9 cellular contexts compared by ENCODE assay signal in the genomic region with DNA sequence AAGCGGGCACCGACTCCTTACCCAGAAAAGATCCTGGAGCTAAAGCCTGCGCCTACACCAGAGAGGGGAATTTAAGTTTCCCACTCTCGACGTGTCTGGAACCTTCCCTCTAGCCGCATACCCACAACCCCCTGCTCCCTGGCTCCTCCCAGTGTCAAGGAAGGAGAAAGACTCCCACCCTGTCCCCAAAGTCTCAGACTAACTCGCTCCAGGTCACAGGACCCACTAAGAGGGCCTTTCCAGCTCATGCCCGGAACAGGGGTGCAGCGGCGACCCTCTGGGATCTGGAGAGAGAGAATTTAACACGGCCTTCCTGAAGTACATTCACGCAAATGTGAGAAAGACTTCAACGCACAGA. TPM values are rescaled to one million over a fixed set of nuclear protein-coding genes. Genes with fewer than 3 reads are reported as not detected.
A peak's percentile ranks its signal among the peaks of the same experiment; 100 is the strongest.
DNase-seq lines count a peak whose midpoint lies in the region; ATAC-seq, FAIRE-seq and TF ChIP-seq lines count a peak whose summit lies in the region.
"Had no signal": no experiment of that assay in that cellular context is flagged by ENCODE, and none has a peak within 500 bp of the region (broad histone marks: within the 10 kb centered on the region; RNA-seq: fewer than 3 reads in every experiment).

No MANE protein-coding gene starts in this region.

- no peak for TF ChIP-seq CTCF in A549 (IDR thresholded peaks at IDR 0.05)
- TF ChIP-seq CTCF in mucosa of descending colon (IDR thresholded peaks at IDR 0.05), result no peak

- FAIRE-seq in A549 (lab: Jason Lieb, UNC), result no peak

- no peak for TF ChIP-seq RAD21 in A549 (conservative IDR thresholded peaks at IDR 0.05 in 1 of 2, IDR thresholded peaks at IDR 0.05 in 1 of 2)

- H3K4me3 ChIP-seq in A549 (peak overlapping the region; percentile 27; the same call in 1 of the 3 replicates), mucosa of descending colon (no peak overlapping the region)

- CTCF ChIA-PET in A549 (lab: Yijun Ruan, JAX), result interaction anchor here (1.1 to 1.5 kb wide), 2 partner anchors 134 to 403 kb away, joined by 3 to 5 read pairs; no protein-coding TSS in a partner anchor

- peak overlapping the region; percentile 72 for H3K4me2 ChIP-seq in A549

- TF ChIP-seq POLR2A in A549 (IDR thresholded peaks at IDR 0.05; ENCODE audit: low read length), result no peak

- ATAC-seq in A549, result peak in 1 of 2 experiments; percentile 9; a peak in 1 of 6 replicates
- peak; percentile 32 for ATAC-seq in HG02798 (IDR thresholded peaks at IDR 0.05; ENCODE audit: poor library complexity, unreplicated experiment)
- ATAC-seq in mucosa of descending colon, result peak; percentile 31
- no peak for ATAC-seq in GM18517 (IDR thresholded peaks at IDR 0.05; ENCODE audit: unreplicated experiment)

- POLR2A ChIA-PET in A549 (lab: Yijun Ruan, JAX), result no interaction called here

- no peak overlapping the region for H3K27ac ChIP-seq in A549
- H3K27ac ChIP-seq in cingulate gyrus (ENCODE audit: low read depth, low read length), result peak overlapping the region; percentile 19

- H3K36me3 ChIP-seq in mucosa of descending colon (ENCODE audit: low read depth), result no peaks in the 10 kb centered on the region

- H3K9me3 ChIP-seq in A549 (no peaks in the 10 kb centered on the region), mucosa of descending colon (no peaks in the 10 kb centered on the region)

- TF ChIP-seq EP300 in A549 (IDR thresholded peaks at IDR 0.05), result no peak

- H3K4me1 ChIP-seq in A549, result peaks cover 3% of the 10 kb centered on the region; the same call in 1 of the 3 replicates
- peaks cover 31% of the 10 kb centered on the region for H3K4me1 ChIP-seq in mucosa of descending colon (ENCODE audit: low read depth)

- WGBS in A549 (ENCODE audit: missing lambda C conversion rate), result 51% methylated on average over 13 of the region's 13 CpGs

- intact Hi-C loops in mucosa of descending colon (cut with DNase I, micrococcal nuclease), result no loop called here

- DNase-seq in A549 (ENCODE audit: low read depth in 1 of 2, low spot score in 1 of 2), result no peak
- DNase-seq in mucosa of descending colon, result peak in 1 of 3 donors; percentile 34
- DNase-seq in NCI-H524 treated with DMSO at 0.1 percent for 48 hours (lab: John Stamatoyannopoulos, UW), result no peak
- no peak for DNase-seq in amniotic stem cell (lab: John Stamatoyannopoulos, UW)
- DNase-seq in NCI-H2227 treated with DMSO at 0.1 percent for 48 hours (lab: John Stamatoyannopoulos, UW), result no peak
- DNase-seq: NCI-H2081 treated with DMSO at 0.1 percent for 48 hours had no signal

TF ChIP-seq in A549, 52 proteins besides CTCF, POLR2A, EP300 and RAD21:
- no peak for TF ChIP-seq NFE2L2 (conservative IDR thresholded peaks at IDR 0.05; ENCODE audit: low read length)
- TF ChIP-seq, protein P1, sequence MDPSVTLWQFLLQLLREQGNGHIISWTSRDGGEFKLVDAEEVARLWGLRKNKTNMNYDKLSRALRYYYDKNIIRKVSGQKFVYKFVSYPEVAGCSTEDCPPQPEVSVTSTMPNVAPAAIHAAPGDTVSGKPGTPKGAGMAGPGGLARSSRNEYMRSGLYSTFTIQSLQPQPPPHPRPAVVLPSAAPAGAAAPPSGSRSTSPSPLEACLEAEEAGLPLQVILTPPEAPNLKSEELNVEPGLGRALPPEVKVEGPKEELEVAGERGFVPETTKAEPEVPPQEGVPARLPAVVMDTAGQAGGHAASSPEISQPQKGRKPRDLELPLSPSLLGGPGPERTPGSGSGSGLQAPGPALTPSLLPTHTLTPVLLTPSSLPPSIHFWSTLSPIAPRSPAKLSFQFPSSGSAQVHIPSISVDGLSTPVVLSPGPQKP (IDR thresholded peaks at IDR 0.05; ENCODE audit: low read depth, low read length), result no peak
- no peak for TF ChIP-seq TP53 (CRISPR knock-in tag; IDR thresholded peaks at IDR 0.05)
- no peak for TF ChIP-seq RFX5 (IDR thresholded peaks at IDR 0.05)
- TF ChIP-seq FOXS1 (CRISPR knock-in tag; IDR thresholded peaks at IDR 0.05), result no peak
- no peak for TF ChIP-seq HEYL (CRISPR knock-in tag; IDR thresholded peaks at IDR 0.05)
- TF ChIP-seq HDAC2 (IDR thresholded peaks at IDR 0.05), result no peak
- no peak for TF ChIP-seq CHD2 (IDR thresholded peaks at IDR 0.05; ENCODE audit: low read length, partially characterized antibody)
- TF ChIP-seq PHF8 (IDR thresholded peaks at IDR 0.05; ENCODE audit: borderline replicate concordance, low read depth), result no peak
- TF ChIP-seq EHF (CRISPR knock-in tag; IDR thresholded peaks at IDR 0.05), result no peak
- TF ChIP-seq ZC3H11A (IDR thresholded peaks at IDR 0.05), result no peak
- TF ChIP-seq ZNF302 (CRISPR knock-in tag; IDR thresholded peaks at IDR 0.05), result no peak
- TF ChIP-seq FOSL2 (IDR thresholded peaks at IDR 0.05), result no peak
- TF ChIP-seq FOSL2 (CRISPR knock-in tag; IDR thresholded peaks at IDR 0.05), result no peak
- no peak for TF ChIP-seq RARB (CRISPR knock-in tag; IDR thresholded peaks at IDR 0.05)

RNA-seq across cellular contexts. Expression of a gene that starts 3.9 kb away (rescaled TPM):
- polyA plus RNA-seq in A549 (2011; rRNA removed) (not detected in 2 replicates), A549 (2017; fragmentation: RNase III; extraction: RNeasy Plus Mini Kit Qiagen cat#74134 plus additional on column Dnase treatment) (not detected in 3 replicates)
- not detected in 2 replicates for polyA plus RNA-seq in A549 (2012; cell fraction: cytosol; rRNA removed)
- polyA plus RNA-seq in A549 (2012; cell fraction: nucleus; rRNA removed), result not detected in 2 replicates
- polyA minus RNA-seq in A549 (2011; rRNA and poly(A)+ RNA removed), result not detected in 2 replicates
- total RNA-seq in mucosa of descending colon, result not detected

RNA-seq across cellular contexts. Expression of a gene that starts 23.7 kb away (rescaled TPM):
- 19.1 and 21.1 TPM in 2 replicates for polyA plus RNA-seq in A549 (2011; rRNA removed)
- 3.6 and 3.9 TPM in 2 replicates for polyA plus RNA-seq in A549 (2012; cell fraction: cytosol; rRNA removed)
- 8.2 and 13.9 TPM in 2 replicates for polyA plus RNA-seq in A549 (2012; cell fraction: nucleus; rRNA removed)
- polyA plus RNA-seq in A549 (2017; fragmentation: RNase III; extraction: RNeasy Plus Mini Kit Qiagen cat#74134 plus additional on column Dnase treatment), result 6.3 to 7.1 TPM (median 6.9 TPM) in 3 replicates
- 4.0 and 4.5 TPM in 2 replicates for polyA minus RNA-seq in A549 (2011; rRNA and poly(A)+ RNA removed)
- 100 to 1,000 TPM in 1 of 3 donors, 10 to 100 TPM in 1, 1 to 10 TPM in 1; 9.4 to 114 (median 14.2) TPM for total RNA-seq in mucosa of descending colon
